ENCODE assay signal across 17 cellular contexts in the genomic region with DNA sequence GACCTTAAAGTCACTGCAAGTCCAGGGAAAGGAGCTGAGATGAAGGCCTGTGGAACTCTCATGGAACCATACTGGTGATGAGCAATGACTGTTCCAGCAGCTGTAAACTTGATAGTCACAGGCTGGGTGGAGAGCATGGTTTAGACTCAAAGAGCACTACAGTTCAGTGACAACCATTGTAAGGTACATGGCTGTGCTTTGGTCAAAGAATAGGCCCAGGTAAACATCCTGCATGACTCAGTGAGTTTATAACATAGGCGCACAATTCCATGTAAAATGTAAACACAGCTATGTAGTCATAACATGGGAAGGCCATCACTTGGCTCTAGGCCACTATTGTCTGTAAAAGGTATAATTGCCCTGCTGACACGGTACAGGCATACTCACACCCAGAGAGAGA.
DNase-seq lines count a peak whose midpoint lies in the region; ATAC-seq, FAIRE-seq and TF ChIP-seq lines count a peak whose summit lies in the region.
"Had no signal": no experiment of that assay in that cellular context is flagged by ENCODE, and none has a peak within 500 bp of the region (broad histone marks: within the 10 kb centered on the region; RNA-seq: fewer than 3 reads in every experiment).

No MANE protein-coding gene starts in this region.

- H3K36me3 ChIP-seq in bronchial epithelial cell (ENCODE audit: control insufficient read depth, insufficient read depth, low read length), result no peaks in the 10 kb centered on the region
- H3K36me3 ChIP-seq: BLaER1, HAP-1 had no signal

- DNase-seq in DMS153 (lab: John Stamatoyannopoulos, UW), result peak; percentile 66
- no peak for DNase-seq in DMS153 treated with DMSO at 0.1 percent for 48 hours (lab: John Stamatoyannopoulos, UW; ENCODE audit: unreplicated experiment)
- DNase-seq in AG04450 (ENCODE audit: low read depth, low spot score), result no peak
- DNase-seq in HT1080 (ENCODE audit: low read depth), result peak; percentile 2
- DNase-seq in bronchial epithelial cell (ENCODE audit: low read depth), result no peak
- no peak for DNase-seq in left cardiac atrium
- DNase-seq: Calu3, DMS79 treated with DMSO at 0.1 percent for 48 hours, GF-D8, KG1 had no signal

- peak; percentile 36 for FAIRE-seq in bronchial epithelial cell (lab: Jason Lieb, UNC)
- FAIRE-seq: A549, H1 had no signal

- ATAC-seq in GM19395 (IDR thresholded peaks at IDR 0.05; ENCODE audit: unreplicated experiment), result no peak
- ATAC-seq in left cardiac atrium, result no peak
- ATAC-seq in GM21619 (IDR thresholded peaks at IDR 0.05; ENCODE audit: unreplicated experiment), result no peak
- ATAC-seq: A549 had no signal

- CTCF ChIA-PET in AG04450 (lab: Charles Lee), result no interaction called here

- TF ChIP-seq CTCF in AG04450 (IDR thresholded peaks at IDR 0.05; ENCODE audit: low read depth, low read length) (no peak), bronchial epithelial cell (IDR thresholded peaks at IDR 0.05; ENCODE audit: insufficient read depth, low read length, severe bottlenecking) (no peak)

- no peaks in the 10 kb centered on the region for H3K27me3 ChIP-seq in AG04450 (ENCODE audit: control insufficient read depth, insufficient read depth, low read length)
- no peaks in the 10 kb centered on the region for H3K27me3 ChIP-seq in bronchial epithelial cell (ENCODE audit: control insufficient read depth, insufficient read depth, low read length)
- H3K27me3 ChIP-seq: BLaER1 had no signal

- no peaks in the 10 kb centered on the region for H3K9me3 ChIP-seq in AG04450 (ENCODE audit: control insufficient read depth, insufficient read depth, low read length)
- H3K9me3 ChIP-seq: A549, BLaER1, HAP-1 had no signal

- H3K27ac ChIP-seq in AG04450 (ENCODE audit: low read depth, low read length), result peak overlapping the region; percentile 4
- H3K27ac ChIP-seq: 22Rv1, A549, BLaER1 had no signal

- intact Hi-C loops in left cardiac atrium (cut with DNase I), result no loop called here

- POLR2A ChIA-PET in AG04450 (lab: Yijun Ruan, JAX), result no interaction called here

- H3K4me3 ChIP-seq in AG04450 (ENCODE audit: low read depth, low read length), result no peak overlapping the region
- H3K4me3 ChIP-seq in bronchial epithelial cell (ENCODE audit: low read depth, low read length), result no peak overlapping the region
- H3K4me3 ChIP-seq: A549, BLaER1, HAP-1 had no signal

Comparison
In these comparisons a context has a peak if more than half of its experiments do, and no peak if none do; other contexts are left out.
1. DNase-seq: peak in DMS153 (single experiment) and HT1080 (single experiment); none in DMS153 treated with DMSO at 0.1 percent for 48 hours (single experiment), AG04450 (single experiment), bronchial epithelial cell (single experiment) and left cardiac atrium (single experiment).